1 cellular context compared by ENCODE assay signal in the genomic region with DNA sequence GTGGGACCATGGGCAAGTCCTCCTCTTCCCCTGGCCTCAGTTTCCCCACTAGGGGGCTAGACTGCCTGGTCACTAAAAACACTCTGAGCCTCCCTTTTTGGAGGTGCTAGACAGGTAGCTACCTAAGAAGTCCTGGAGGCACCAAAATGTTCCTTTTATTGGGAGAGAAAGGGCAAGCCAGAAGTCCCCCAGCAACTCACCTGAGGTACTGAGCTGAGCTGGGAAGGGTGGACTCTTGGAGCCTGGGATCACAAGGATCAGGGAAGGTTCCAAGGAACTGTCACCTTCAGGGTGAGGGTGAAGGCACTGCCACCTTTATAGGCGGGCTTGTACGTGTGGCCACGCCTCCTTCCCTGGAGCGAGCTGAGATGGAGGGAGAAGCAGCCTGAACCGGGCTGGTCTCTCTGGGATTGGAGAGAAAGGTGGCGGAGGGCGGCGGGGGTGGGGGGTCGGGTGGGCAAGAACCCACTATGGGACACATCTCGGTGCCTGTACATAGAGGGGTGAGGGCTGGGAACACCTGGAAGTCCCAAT.
TF ChIP-seq lines count a peak whose summit lies in the region.

Gene CYP1A1, minus strand, starts transcription at position 288 of the 534 bp plus-strand sequence. CDS start 2,431 bp downstream, outside the sequence.

TF ChIP-seq in A549, 52 proteins besides CTCF, POLR2A, EP300 and RAD21 (continued from another document):
- TF ChIP-seq REST (IDR thresholded peaks at IDR 0.05) (no peak), EHF (CRISPR knock-in tag; IDR thresholded peaks at IDR 0.05) (no peak), KDM5A (IDR thresholded peaks at IDR 0.05) (no peak)
